ENCODE assay signal across 24 cellular contexts in the genomic region with DNA sequence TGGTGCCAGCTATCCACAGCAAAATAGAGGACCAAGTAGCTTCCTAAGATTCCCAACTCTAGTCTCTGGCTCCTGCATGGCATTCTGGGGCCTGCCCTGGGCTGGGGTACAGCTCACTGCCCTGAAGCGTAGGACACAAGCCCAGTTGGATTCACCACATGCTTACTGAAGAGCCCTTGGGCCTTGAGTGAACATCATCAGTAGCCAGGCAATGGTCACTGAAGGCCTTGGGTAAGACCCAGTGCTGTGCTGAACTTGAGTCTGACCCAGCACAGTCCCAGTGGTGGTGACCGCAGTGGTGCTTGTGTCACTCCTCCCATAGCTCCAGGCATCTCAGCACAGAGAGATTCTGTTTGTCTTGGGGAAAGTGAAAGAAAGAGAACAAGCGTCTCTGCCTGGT. TPM values are rescaled to one million over a fixed set of nuclear protein-coding genes. Genes with fewer than 3 reads are reported as not detected.
DNase-seq lines count a peak whose midpoint lies in the region; ATAC-seq and TF ChIP-seq lines count a peak whose summit lies in the region.
"Had no signal": no experiment of that assay in that cellular context is flagged by ENCODE, and none has a peak within 500 bp of the region (broad histone marks: within the 10 kb centered on the region; RNA-seq: fewer than 3 reads in every experiment).

No MANE protein-coding gene starts in this region.

- H3K36me3 ChIP-seq in PC-3 (ENCODE audit: low read depth, low read length) (no peaks in the 10 kb centered on the region), A673 (ENCODE audit: insufficient read depth, low read length, poor library complexity, severe bottlenecking) (no peaks in the 10 kb centered on the region)
- H3K36me3 ChIP-seq: BE2C; BLaER1 treated with 17β-estradiol and CSF1 and Interleukin-3, amounts not matched to agents 10 nM and 100 nM had no signal

- POLR2A ChIA-PET in PC-3 (lab: Charles Lee; ENCODE audit: unreplicated experiment), result no interaction called here
- POLR2A ChIA-PET in A673 (lab: Charles Lee; ENCODE audit: low non-redundant PET), result no interaction called here

- no peaks in the 10 kb centered on the region for H3F3A ChIP-seq in PC-3 (ENCODE audit: low read length, unreplicated experiment)

- intact Hi-C loops in PC-3 (cut with micrococcal nuclease) (no loop called here), A673 (cut with micrococcal nuclease; ENCODE audit: unreplicated experiment) (no loop called here)

- BruUV-seq in PC-3 (replicated peaks; lab: Mats Ljungman, UMichigan), result no TSS peak
- BruUV-seq in A673 (replicated peaks; lab: Mats Ljungman, UMichigan), result no TSS peak

- no peaks in the 10 kb centered on the region for H3K9me2 ChIP-seq in PC-3 (replicated peaks; ENCODE audit: low read length)

- H3K4me3 ChIP-seq in PC-3 (ENCODE audit: low read length) (no peak overlapping the region), A673 (ENCODE audit: low read depth, low read length, poor library complexity, severe bottlenecking) (no peak overlapping the region)
- H3K4me3 ChIP-seq: BLaER1 treated with 17β-estradiol and CSF1 and Interleukin-3, amounts not matched to agents 10 nM and 100 nM; GM23248 had no signal

- no peak overlapping the region for H3K9ac ChIP-seq in PC-3 (ENCODE audit: low read length)
- H3K9ac ChIP-seq: BLaER1 treated with 17β-estradiol and CSF1 and Interleukin-3, amounts not matched to agents 10 nM and 100 nM; GM23248 had no signal

- H3K27me3 ChIP-seq in PC-3 (ENCODE audit: low read length), result no peaks in the 10 kb centered on the region
- no peaks in the 10 kb centered on the region for H3K27me3 ChIP-seq in A673 (replicated peaks; ENCODE audit: insufficient read depth, low read depth, low read length, poor library complexity)
- H3K27me3 ChIP-seq: BE2C; BLaER1 treated with 17β-estradiol and CSF1 and Interleukin-3, amounts not matched to agents 10 nM and 100 nM had no signal

- H3K4me1 ChIP-seq in PC-3 (ENCODE audit: insufficient read depth, low read length) (no peaks in the 10 kb centered on the region), A673 (ENCODE audit: insufficient read depth, low read length, poor library complexity, severe bottlenecking) (no peaks in the 10 kb centered on the region)
- H3K4me1 ChIP-seq: BE2C; BLaER1 treated with 17β-estradiol and CSF1 and Interleukin-3, amounts not matched to agents 10 nM and 100 nM had no signal

- H3K27ac ChIP-seq in PC-3 (ENCODE audit: low read length), result no peak overlapping the region
- no peak overlapping the region for H3K27ac ChIP-seq in A673 (ENCODE audit: low read depth, low read length, poor library complexity, severe bottlenecking)
- H3K27ac ChIP-seq: BLaER1 treated with 17β-estradiol and CSF1 and Interleukin-3, amounts not matched to agents 10 nM and 100 nM; GM23248 had no signal

- H3K9me3 ChIP-seq in PC-3 (ENCODE audit: low read length) (no peaks in the 10 kb centered on the region), A673 (ENCODE audit: low read depth, low read length, poor library complexity, severe bottlenecking) (no peaks in the 10 kb centered on the region)
- H3K9me3 ChIP-seq: BE2C had no signal

- no peak for ATAC-seq in PC-3
- ATAC-seq: HCT116 had no signal

- no peak overlapping the region for H3K4me2 ChIP-seq in PC-3 (ENCODE audit: low read length)
- H3K4me2 ChIP-seq: BLaER1 treated with 17β-estradiol and CSF1 and Interleukin-3, amounts not matched to agents 10 nM and 100 nM had no signal

- no peaks in the 10 kb centered on the region for H4K20me1 ChIP-seq in PC-3 (ENCODE audit: low read length)
- H4K20me1 ChIP-seq: BLaER1 treated with 17β-estradiol and CSF1 and Interleukin-3, amounts not matched to agents 10 nM and 100 nM had no signal

- TF ChIP-seq CTCF in PC-3 (conservative IDR thresholded peaks at IDR 0.05; ENCODE audit: low read depth, low read length), result no peak
- no peak for TF ChIP-seq CTCF in A673 (conservative IDR thresholded peaks at IDR 0.05; ENCODE audit: low read depth, low read length)

- no peak overlapping the region for H2AFZ ChIP-seq in PC-3 (ENCODE audit: low read length)
- H2AFZ ChIP-seq: GM23248 had no signal

- DNase-seq in CD1c-positive myeloid dendritic cell (ENCODE audit: extremely low spot score) (peak; percentile 0), H4 (ENCODE audit: low spot score) (peak; percentile 1), PC-3 (peak; percentile 0), medulla oblongata (ENCODE audit: extremely low spot score) (peak; percentile 0), A673 (ENCODE audit: low spot score) (no peak), mucosa of gallbladder (ENCODE audit: low spot score) (no peak), NCI-H2029 (lab: John Stamatoyannopoulos, UW) (no peak)
- DNase-seq: AML-193; BE2C; Calu3; CD4-positive, alpha-beta memory T cell; COR-L47; DMS53; DMS79 treated with DMSO at 0.1 percent for 48 hours; GF-D8; GM23248; H9; HFFc6 had no signal

- CTCF ChIA-PET in PC-3 (lab: Charles Lee) (no interaction called here), A673 (lab: Charles Lee) (no interaction called here)

- no peaks in the 10 kb centered on the region for H3K79me2 ChIP-seq in PC-3 (ENCODE audit: low read length)

RNA-seq across cellular contexts. Expression of gene LCE3A, which starts 7.7 kb away (rescaled TPM):
- total RNA-seq in H4 (2014; rRNA removed; shearing (Covaris generic)), result not detected in 2 replicates
- total RNA-seq in PC-3 (2014; rRNA removed) (not detected in 2 replicates), A673 (2021) (not detected in 2 replicates), mucosa of gallbladder (not detected)
- total RNA-seq: A172; Calu3; CD4-positive, alpha-beta memory T cell; Daoy; G401; GM23248; H1; H9; HFFc6 had no signal

RNA-seq across cellular contexts. Expression of gene LCE3B, which starts 17.0 kb away (rescaled TPM):
- not detected in 2 replicates for total RNA-seq in H4 (2014; rRNA removed; shearing (Covaris generic))
- total RNA-seq in PC-3 (2014; rRNA removed), result not detected in 2 replicates
- total RNA-seq in A673 (2021), result not detected in 2 replicates
- total RNA-seq in mucosa of gallbladder, result not detected
- total RNA-seq: A172; Calu3; CD4-positive, alpha-beta memory T cell; Daoy; G401; GM23248; H1; H9; HFFc6 had no signal

RNA-seq across cellular contexts. Expression of gene LCE3C, which starts 30.6 kb away (rescaled TPM):
- not detected in 2 replicates for total RNA-seq in H4 (2014; rRNA removed; shearing (Covaris generic))
- not detected in 2 replicates for total RNA-seq in PC-3 (2014; rRNA removed)
- not detected in 2 replicates for total RNA-seq in A673 (2021)
- not detected for total RNA-seq in mucosa of gallbladder
- total RNA-seq: A172; Calu3; CD4-positive, alpha-beta memory T cell; Daoy; G401; GM23248; H1; H9; HFFc6 had no signal

RNA-seq across cellular contexts. Expression of gene LCE2D, which starts 32.6 kb away (rescaled TPM):
- total RNA-seq in H4 (2014; rRNA removed; shearing (Covaris generic)), result not detected in 2 replicates
- total RNA-seq in PC-3 (2014; rRNA removed) (not detected in 2 replicates), A673 (2021) (not detected in 2 replicates), mucosa of gallbladder (not detected)
- total RNA-seq: A172; Calu3; CD4-positive, alpha-beta memory T cell; Daoy; G401; GM23248; H1; H9; HFFc6 had no signal

RNA-seq across cellular contexts. Expression of gene LCE2C, which starts 44.5 kb away (rescaled TPM):
- total RNA-seq in H4 (2014; rRNA removed; shearing (Covaris generic)), result not detected in 2 replicates
- total RNA-seq in PC-3 (2014; rRNA removed) (not detected in 2 replicates), A673 (2021) (not detected in 2 replicates), mucosa of gallbladder (not detected)
- total RNA-seq: A172; Calu3; CD4-positive, alpha-beta memory T cell; Daoy; G401; GM23248; H1; H9; HFFc6 had no signal

Comparison
In these comparisons a context has a peak if more than half of its experiments do, and no peak if none do; other contexts are left out.
1. DNase-seq: peak in CD1c-positive myeloid dendritic cell (single experiment), H4 (single experiment), PC-3 (single experiment) and medulla oblongata (single experiment); none in A673 (single experiment), mucosa of gallbladder (single experiment) and NCI-H2029 (single experiment).